ENCODE assay signal across 12 cellular contexts in the genomic region with DNA sequence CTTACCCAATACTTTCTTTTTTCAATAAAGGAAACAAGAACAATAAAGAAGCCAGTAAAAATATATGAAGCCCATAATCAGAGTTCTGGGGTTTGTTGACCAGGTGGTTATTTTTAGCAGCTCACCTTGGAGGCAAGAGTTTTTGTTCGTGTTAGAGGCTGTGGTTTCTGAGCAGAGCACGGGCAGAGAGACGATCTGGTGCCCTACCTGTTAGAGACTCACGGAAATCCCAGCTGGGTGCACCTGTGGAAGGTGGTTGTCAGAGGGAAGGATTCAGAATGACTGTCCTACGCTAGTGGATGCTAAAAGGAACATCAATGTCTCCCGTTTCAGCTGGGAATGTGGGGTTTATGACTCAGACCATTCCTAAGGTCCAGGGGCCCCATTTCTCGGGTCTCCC.
DNase-seq lines count a peak whose midpoint lies in the region; ATAC-seq and TF ChIP-seq lines count a peak whose summit lies in the region.
"Had no signal": no experiment of that assay in that cellular context is flagged by ENCODE, and none has a peak within 500 bp of the region (broad histone marks: within the 10 kb centered on the region; RNA-seq: fewer than 3 reads in every experiment).

No MANE protein-coding gene starts in this region.

- H3K36me3 ChIP-seq in breast epithelium (no peaks in the 10 kb centered on the region), mucosa of descending colon (ENCODE audit: low read depth) (no peaks in the 10 kb centered on the region)
- H3K36me3 ChIP-seq: neural progenitor cell had no signal

- no peak overlapping the region for H3K4me3 Mint-ChIP-seq in MCF 10A (ENCODE audit: unreplicated experiment)
- no peak overlapping the region for H3K4me3 Mint-ChIP-seq in brain
- H3K4me3 Mint-ChIP-seq in activated CD4-positive, alpha-beta memory T cell treated with anti-CD3 and anti-CD28 coated beads, Interleukin-2, amount 10 ng/mL, durations not matched to agents 7 days and 5 days, result no peak overlapping the region
- H3K4me3 Mint-ChIP-seq: neural progenitor cell had no signal

- H3K27ac Mint-ChIP-seq in MCF 10A (ENCODE audit: low read depth, unreplicated experiment) (peak overlapping the region; percentile 53), brain (peak overlapping the region in 4 of 5 experiments; percentile 5 to 86 (median 73))
- no peak overlapping the region for H3K27ac Mint-ChIP-seq in activated CD4-positive, alpha-beta memory T cell treated with anti-CD3 and anti-CD28 coated beads, Interleukin-2, amount 10 ng/mL, durations not matched to agents 7 days and 5 days
- H3K27ac Mint-ChIP-seq: neural progenitor cell had no signal

- POLR2A ChIA-PET in MCF 10A (lab: Yijun Ruan, JAX), result interaction anchor here (1.2 kb wide), 1 partner anchor 87 kb away, joined by 3 read pairs; the partner anchor contains the start of gene NRP2
- POLR2A ChIA-PET in activated CD4-positive, alpha-beta memory T cell treated with anti-CD3 and anti-CD28 coated beads, Interleukin-2, amount 10 ng/mL, durations not matched to agents 7 days and 5 days (lab: Charles Lee), result no interaction called here

- H3K27me3 Mint-ChIP-seq in MCF 10A (ENCODE audit: insufficient read depth, unreplicated experiment), result no peaks in the 10 kb centered on the region
- peaks cover 21% of the 10 kb centered on the region for H3K27me3 Mint-ChIP-seq in brain
- H3K27me3 Mint-ChIP-seq in activated CD4-positive, alpha-beta memory T cell treated with anti-CD3 and anti-CD28 coated beads, Interleukin-2, amount 10 ng/mL, durations not matched to agents 7 days and 5 days, result peaks cover 49% of the 10 kb centered on the region

- BruUV-seq in MCF 10A (replicated peaks; lab: Mats Ljungman, UMichigan), result no TSS peak

- H3K36me3 Mint-ChIP-seq in MCF 10A (ENCODE audit: insufficient read depth, unreplicated experiment), result peaks cover 7% of the 10 kb centered on the region
- H3K36me3 Mint-ChIP-seq in brain, result peaks cover 20% of the 10 kb centered on the region
- H3K36me3 Mint-ChIP-seq in activated CD4-positive, alpha-beta memory T cell treated with anti-CD3 and anti-CD28 coated beads, Interleukin-2, amount 10 ng/mL, durations not matched to agents 7 days and 5 days (ENCODE audit: low read depth), result no peaks in the 10 kb centered on the region
- H3K36me3 Mint-ChIP-seq: neural progenitor cell had no signal

- intact Hi-C loops in MCF 10A (cut with micrococcal nuclease) (loop anchor here (5.0 kb wide), 2 partner anchors 88 to 117 kb away; partner anchors contain the start of gene NRP2), breast epithelium (cut with DNase I; ENCODE audit: low total_unique reads) (no loop called here), mucosa of descending colon (cut with DNase I, micrococcal nuclease) (loop anchor here (5.0 to 10.0 kb wide), 2 partner anchors 115 to 117 kb away; no protein-coding TSS in a partner anchor)

- CTCF ChIA-PET in MCF 10A (lab: Yijun Ruan, JAX), result interaction anchor here (0.5 to 1.1 kb wide), 4 partner anchors 43 to 178 kb away, joined by 3 read pairs; no protein-coding TSS in a partner anchor
- CTCF ChIA-PET in activated CD4-positive, alpha-beta memory T cell treated with anti-CD3 and anti-CD28 coated beads, Interleukin-2, amount 10 ng/mL, durations not matched to agents 7 days and 5 days (lab: Charles Lee), result interaction anchor here (0.8 to 1.4 kb wide), 3 partner anchors 115 to 178 kb away, joined by 3 read pairs; no protein-coding TSS in a partner anchor

- no peaks in the 10 kb centered on the region for H3K27me3 ChIP-seq in breast epithelium
- H3K27me3 ChIP-seq: neural progenitor cell had no signal

- H3K4me1 ChIP-seq in breast epithelium (no peaks in the 10 kb centered on the region), mucosa of descending colon (ENCODE audit: low read depth) (peaks cover 34% of the 10 kb centered on the region)

- H3K9me3 ChIP-seq in breast epithelium (no peaks in the 10 kb centered on the region), mucosa of descending colon (no peaks in the 10 kb centered on the region)
- H3K9me3 ChIP-seq: spleen had no signal

- DNase-seq in MCF 10A (ENCODE audit: unreplicated experiment), result peak; percentile 9
- DNase-seq in breast epithelium (ENCODE audit: low spot score in 2 of 2), result no peak
- peak in 1 of 3 donors; percentile 19 for DNase-seq in mucosa of descending colon
- DNase-seq in activated CD4-positive, alpha-beta memory T cell treated with anti-CD3 and anti-CD28 coated beads, Interleukin-2, amount 10 ng/mL, durations not matched to agents 7 days and 5 days, result no peak
- DNase-seq in NCI-H1436 (lab: John Stamatoyannopoulos, UW), result no peak
- DNase-seq: hippocampal formation, NCI-H1694, spleen had no signal

- H3K9me3 Mint-ChIP-seq in MCF 10A (ENCODE audit: unreplicated experiment), result no peaks in the 10 kb centered on the region
- H3K9me3 Mint-ChIP-seq in brain, result no peaks in the 10 kb centered on the region
- no peaks in the 10 kb centered on the region for H3K9me3 Mint-ChIP-seq in activated CD4-positive, alpha-beta memory T cell treated with anti-CD3 and anti-CD28 coated beads, Interleukin-2, amount 10 ng/mL, durations not matched to agents 7 days and 5 days
- H3K9me3 Mint-ChIP-seq: neural progenitor cell had no signal

- TF ChIP-seq POLR2A in breast epithelium (IDR thresholded peaks at IDR 0.05), result no peak

- no peak overlapping the region for H3K4me3 ChIP-seq in breast epithelium
- H3K4me3 ChIP-seq in mucosa of descending colon, result no peak overlapping the region
- H3K4me3 ChIP-seq: neural progenitor cell, spleen had no signal

- peak; percentile 54 for ATAC-seq in mucosa of descending colon
- no peak for ATAC-seq in GM19328 (IDR thresholded peaks at IDR 0.05; ENCODE audit: unreplicated experiment)
- ATAC-seq in HG02870 (IDR thresholded peaks at IDR 0.05; ENCODE audit: unreplicated experiment), result no peak

- H3K4me1 Mint-ChIP-seq in MCF 10A (ENCODE audit: insufficient read depth, unreplicated experiment) (peaks cover 19% of the 10 kb centered on the region), brain (peaks cover 90% of the 10 kb centered on the region)
- no peaks in the 10 kb centered on the region for H3K4me1 Mint-ChIP-seq in activated CD4-positive, alpha-beta memory T cell treated with anti-CD3 and anti-CD28 coated beads, Interleukin-2, amount 10 ng/mL, durations not matched to agents 7 days and 5 days

- H3K27ac ChIP-seq in breast epithelium, result no peak overlapping the region
- H3K27ac ChIP-seq: neural progenitor cell, spleen had no signal

- no peak for TF ChIP-seq CTCF in MCF 10A (IDR thresholded peaks at IDR 0.05; ENCODE audit: unreplicated experiment)
- no peak for TF ChIP-seq CTCF in breast epithelium (IDR thresholded peaks at IDR 0.05)
- no peak for TF ChIP-seq CTCF in brain (conservative IDR thresholded peaks at IDR 0.05)
- TF ChIP-seq CTCF in mucosa of descending colon (IDR thresholded peaks at IDR 0.05), result no peak
